3 cellular contexts compared by ENCODE assay signal in genomic region chr19:18761531-18762110, GRCh38.
TF ChIP-seq lines count a peak whose summit lies in the region.

No MANE protein-coding gene starts in this region.

TF ChIP-seq in SK-N-SH, 30 proteins besides CTCF, POLR2A, EP300 and RAD21:
- TF ChIP-seq POLR2AphosphoS5 (IDR thresholded peaks at IDR 0.05; ENCODE audit: low read depth, low read length), result no peak
- no peak for TF ChIP-seq YY1 (IDR thresholded peaks at IDR 0.05; ENCODE audit: low read depth)
- TF ChIP-seq NRF1 (IDR thresholded peaks at IDR 0.05; ENCODE audit: low read depth, low read length), result no peak
- no peak for TF ChIP-seq ELF1 (IDR thresholded peaks at IDR 0.05)
- TF ChIP-seq MXI1 (IDR thresholded peaks at IDR 0.05; ENCODE audit: low read depth, low read length), result no peak
- TF ChIP-seq RFX5 (IDR thresholded peaks at IDR 0.05; ENCODE audit: low read length), result no peak
- TF ChIP-seq SIN3A (IDR thresholded peaks at IDR 0.05; ENCODE audit: borderline replicate concordance, low read depth, low read length), result no peak
- TF ChIP-seq, protein P1, sequence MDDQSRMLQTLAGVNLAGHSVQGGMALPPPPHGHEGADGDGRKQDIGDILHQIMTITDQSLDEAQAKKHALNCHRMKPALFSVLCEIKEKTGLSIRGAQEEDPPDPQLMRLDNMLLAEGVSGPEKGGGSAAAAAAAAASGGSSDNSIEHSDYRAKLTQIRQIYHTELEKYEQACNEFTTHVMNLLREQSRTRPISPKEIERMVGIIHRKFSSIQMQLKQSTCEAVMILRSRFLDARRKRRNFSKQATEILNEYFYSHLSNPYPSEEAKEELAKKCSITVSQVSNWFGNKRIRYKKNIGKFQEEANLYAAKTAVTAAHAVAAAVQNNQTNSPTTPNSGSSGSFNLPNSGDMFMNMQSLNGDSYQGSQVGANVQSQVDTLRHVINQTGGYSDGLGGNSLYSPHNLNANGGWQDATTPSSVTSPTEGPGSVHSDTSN (IDR thresholded peaks at IDR 0.05), result no peak
- TF ChIP-seq RCOR1 (IDR thresholded peaks at IDR 0.05; ENCODE audit: low read length), result no peak

TF ChIP-seq in SK-N-SH treated with all-trans-retinoic acid at 6 μM for 48 hours, 23 proteins besides CTCF, POLR2A, EP300 and RAD21:
- TF ChIP-seq ZFP3 (CRISPR knock-in tag; IDR thresholded peaks at IDR 0.05) (no peak), RARB (CRISPR knock-in tag; IDR thresholded peaks at IDR 0.05) (no peak)

TF ChIP-seq in GM12878, 131 proteins besides CTCF, POLR2A, EP300 and RAD21:
- TF ChIP-seq EZH2 (IDR thresholded peaks at IDR 0.05; ENCODE audit: borderline replicate concordance, control insufficient read depth, low read depth, low read length) (no peak), RELA (IDR thresholded peaks at IDR 0.05; ENCODE audit: borderline replicate concordance, partially characterized antibody) (no peak)
- TF ChIP-seq, protein P2, sequence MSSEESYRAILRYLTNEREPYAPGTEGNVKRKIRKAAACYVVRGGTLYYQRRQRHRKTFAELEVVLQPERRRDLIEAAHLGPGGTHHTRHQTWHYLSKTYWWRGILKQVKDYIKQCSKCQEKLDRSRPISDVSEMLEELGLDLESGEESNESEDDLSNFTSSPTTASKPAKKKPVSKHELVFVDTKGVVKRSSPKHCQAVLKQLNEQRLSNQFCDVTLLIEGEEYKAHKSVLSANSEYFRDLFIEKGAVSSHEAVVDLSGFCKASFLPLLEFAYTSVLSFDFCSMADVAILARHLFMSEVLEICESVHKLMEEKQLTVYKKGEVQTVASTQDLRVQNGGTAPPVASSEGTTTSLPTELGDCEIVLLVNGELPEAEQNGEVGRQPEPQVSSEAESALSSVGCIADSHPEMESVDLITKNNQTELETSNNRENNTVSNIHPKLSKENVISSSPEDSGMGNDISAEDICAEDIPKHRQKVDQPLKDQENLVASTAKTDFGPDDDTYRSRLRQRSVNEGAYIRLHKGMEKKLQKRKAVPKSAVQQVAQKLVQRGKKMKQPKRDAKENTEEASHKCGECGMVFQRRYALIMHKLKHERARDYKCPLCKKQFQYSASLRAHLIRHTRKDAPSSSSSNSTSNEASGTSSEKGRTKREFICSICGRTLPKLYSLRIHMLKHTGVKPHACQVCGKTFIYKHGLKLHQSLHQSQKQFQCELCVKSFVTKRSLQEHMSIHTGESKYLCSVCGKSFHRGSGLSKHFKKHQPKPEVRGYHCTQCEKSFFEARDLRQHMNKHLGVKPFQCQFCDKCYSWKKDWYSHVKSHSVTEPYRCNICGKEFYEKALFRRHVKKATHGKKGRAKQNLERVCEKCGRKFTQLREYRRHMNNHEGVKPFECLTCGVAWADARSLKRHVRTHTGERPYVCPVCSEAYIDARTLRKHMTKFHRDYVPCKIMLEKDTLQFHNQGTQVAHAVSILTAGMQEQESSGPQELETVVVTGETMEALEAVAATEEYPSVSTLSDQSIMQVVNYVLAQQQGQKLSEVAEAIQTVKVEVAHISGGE (CRISPR knock-in tag; IDR thresholded peaks at IDR 0.05), result no peak
